23 cellular contexts compared by ENCODE assay signal in genomic region chr7:47456210-47456955, GRCh38.
"Had no signal": no experiment of that assay in that cellular context is flagged by ENCODE, and none has a peak within 500 bp of the region (broad histone marks: within the 10 kb centered on the region; RNA-seq: fewer than 3 reads in every experiment).

No MANE protein-coding gene starts in this region.

- H3K27ac ChIP-seq: cardiac muscle cell, foreskin keratinocyte, prostate gland, testis had no signal

- H3K4me3 ChIP-seq: body of pancreas, cardiac muscle cell, prostate gland, spleen, testis had no signal

- DNase-seq: activated CD4-positive, alpha-beta memory T cell treated with anti-CD3 and anti-CD28 coated beads, Interleukin-2, amount 10 ng/mL, durations not matched to agents 7 days and 5 days; activated CD4-positive, alpha-beta T cell treated with anti-CD3 and anti-CD28 coated beads for 48 hours; activated effector memory CD4-positive, alpha-beta T cell treated with Interleukin-2 at 50 U/mL for 16 hours; activated naive CD4-positive, alpha-beta T cell treated with anti-CD3 and anti-CD28 coated beads for 36 hours; activated naive CD8-positive, alpha-beta T cell treated with anti-CD3 and anti-CD28 coated beads, Interleukin-2, amount 10 ng/mL, durations not matched to agents 7 days and 5 days; activated T-cell treated with anti-CD3 and anti-CD28 coated beads, Interleukin-2, amount 50 U/mL, for 72 hours; body of pancreas; dermis blood vessel endothelial cell; effector CD8-positive, alpha-beta T cell; foreskin keratinocyte; kidney glomerular epithelial cell; left ventricle myocardium superior; naive B cell; spleen; stimulated activated CD4-positive, alpha-beta T cell treated with anti-CD3 and anti-CD28 coated beads, Interleukin-4, amount 100 ng/mL, for 1 hour; stimulated activated naive CD4-positive, alpha-beta T cell; testis had no signal

- H3K27me3 Mint-ChIP-seq: activated CD4-positive, alpha-beta memory T cell treated with anti-CD3 and anti-CD28 coated beads, Interleukin-2, amount 10 ng/mL, durations not matched to agents 7 days and 5 days; memory B cell; naive B cell; type B pancreatic cell had no signal

- H3K4me3 Mint-ChIP-seq: activated CD4-positive, alpha-beta memory T cell treated with anti-CD3 and anti-CD28 coated beads, Interleukin-2, amount 10 ng/mL, durations not matched to agents 7 days and 5 days; activated naive CD4-positive, alpha-beta T cell treated with anti-CD3 and anti-CD28 coated beads for 36 hours; activated naive CD8-positive, alpha-beta T cell treated with anti-CD3 and anti-CD28 coated beads, Interleukin-2, amount 10 ng/mL, durations not matched to agents 7 days and 5 days; activated T-cell treated with anti-CD3 and anti-CD28 coated beads, Interleukin-2, amount 50 U/mL, for 72 hours; memory B cell; naive B cell; neural crest cell; T-helper 1 cell treated with Interleukin-12 subunit alpha and Interleukin-12 subunit beta and Interleukin-4 antibody, amounts not matched to agents 30 μg/mL and 1 μg/mL, for 36 hours; type B pancreatic cell had no signal

- H3K36me3 ChIP-seq: cardiac muscle cell, prostate gland had no signal

- ATAC-seq: activated T-cell treated with anti-CD3 and anti-CD28 coated beads, Interleukin-2, amount 50 U/mL, for 72 hours; body of pancreas; left ventricle myocardium superior had no signal

- H3K9me3 Mint-ChIP-seq: activated CD4-positive, alpha-beta memory T cell treated with anti-CD3 and anti-CD28 coated beads, Interleukin-2, amount 10 ng/mL, durations not matched to agents 7 days and 5 days; activated naive CD4-positive, alpha-beta T cell treated with anti-CD3 and anti-CD28 coated beads for 36 hours; activated naive CD8-positive, alpha-beta T cell treated with anti-CD3 and anti-CD28 coated beads, Interleukin-2, amount 10 ng/mL, durations not matched to agents 7 days and 5 days; activated T-cell treated with anti-CD3 and anti-CD28 coated beads, Interleukin-2, amount 50 U/mL, for 72 hours; memory B cell; neural crest cell; T-helper 1 cell treated with Interleukin-12 subunit alpha and Interleukin-12 subunit beta and Interleukin-4 antibody, amounts not matched to agents 30 μg/mL and 1 μg/mL, for 36 hours; type B pancreatic cell had no signal

- H3K27me3 ChIP-seq: body of pancreas, spleen, testis had no signal

- H3K4me1 Mint-ChIP-seq: activated CD4-positive, alpha-beta memory T cell treated with anti-CD3 and anti-CD28 coated beads, Interleukin-2, amount 10 ng/mL, durations not matched to agents 7 days and 5 days had no signal

- H3K36me3 Mint-ChIP-seq: activated naive CD8-positive, alpha-beta T cell treated with anti-CD3 and anti-CD28 coated beads, Interleukin-2, amount 10 ng/mL, durations not matched to agents 7 days and 5 days had no signal

- H3K27ac Mint-ChIP-seq: activated CD4-positive, alpha-beta memory T cell treated with anti-CD3 and anti-CD28 coated beads, Interleukin-2, amount 10 ng/mL, durations not matched to agents 7 days and 5 days; activated naive CD4-positive, alpha-beta T cell treated with anti-CD3 and anti-CD28 coated beads for 36 hours; activated naive CD8-positive, alpha-beta T cell treated with anti-CD3 and anti-CD28 coated beads, Interleukin-2, amount 10 ng/mL, durations not matched to agents 7 days and 5 days; activated T-cell treated with anti-CD3 and anti-CD28 coated beads, Interleukin-2, amount 50 U/mL, for 72 hours; memory B cell; T-helper 1 cell treated with Interleukin-12 subunit alpha and Interleukin-12 subunit beta and Interleukin-4 antibody, amounts not matched to agents 30 μg/mL and 1 μg/mL, for 36 hours had no signal

- H3K9me3 ChIP-seq: body of pancreas, prostate gland, spleen, testis had no signal
